ENCODE assay signal across 8 cellular contexts in genomic region chr3:69805491-69805890, GRCh38.
"Had no signal": no experiment of that assay in that cellular context is flagged by ENCODE, and none has a peak within 500 bp of the region (broad histone marks: within the 10 kb centered on the region; RNA-seq: fewer than 3 reads in every experiment).

No MANE protein-coding gene starts in this region.

- ATAC-seq: HepG2, K562 had no signal

- H3K4me3 ChIP-seq: K562 had no signal

- H3K36me3 Mint-ChIP-seq: IgD-negative memory B cell had no signal

- H3K4me3 Mint-ChIP-seq: IgD-negative memory B cell had no signal

- H3K27ac Mint-ChIP-seq: IgD-negative memory B cell had no signal

- FAIRE-seq: HepG2, HTR-8/SVneo, K562 had no signal

- H3K27me3 Mint-ChIP-seq: IgD-negative memory B cell had no signal

- H3K9ac ChIP-seq: KMS-11 had no signal

- DNase-seq: KBM-7, KG1 had no signal

- H3K4me1 Mint-ChIP-seq: IgD-negative memory B cell had no signal

- H3K27ac ChIP-seq: HL-60, KMS-11 had no signal
